In genomic region chr2:24122-24521, GRCh38 we compare ENCODE assay signal across 11 cellular contexts. TPM values are rescaled to one million over a fixed set of nuclear protein-coding genes. Genes with fewer than 3 reads are reported as not detected.
DNase-seq lines count a peak whose midpoint lies in the region; ATAC-seq and TF ChIP-seq lines count a peak whose summit lies in the region.
"Had no signal": no experiment of that assay in that cellular context is flagged by ENCODE, and none has a peak within 500 bp of the region (broad histone marks: within the 10 kb centered on the region; RNA-seq: fewer than 3 reads in every experiment).

No MANE protein-coding gene starts in this region.

- peak overlapping the region; percentile 65 for H3K27ac Mint-ChIP-seq in activated CD8-positive, alpha-beta memory T cell treated with anti-CD3 and anti-CD28 coated beads, Interleukin-2, amount 10 ng/mL, durations not matched to agents 7 days and 5 days
- H3K27ac Mint-ChIP-seq in naive thymus-derived CD8-positive, alpha-beta T cell: peak overlapping the region in 7 of 10 donors; percentile 14 to 79 (median 41)
- H3K27ac Mint-ChIP-seq in progenitor cell of endocrine pancreas: no peak overlapping the region

- H3K4me3 ChIP-seq in lower lobe of right lung: no peak overlapping the region

- H3K27me3 Mint-ChIP-seq in activated CD8-positive, alpha-beta memory T cell treated with anti-CD3 and anti-CD28 coated beads, Interleukin-2, amount 10 ng/mL, durations not matched to agents 7 days and 5 days: peaks cover 2% of the 10 kb centered on the region
- peaks cover 0 to 8% (median 0%) of the 10 kb centered on the region in 5 donors for H3K27me3 Mint-ChIP-seq in naive thymus-derived CD8-positive, alpha-beta T cell
- peaks cover 7% of the 10 kb centered on the region for H3K27me3 Mint-ChIP-seq in progenitor cell of endocrine pancreas

- POLR2A ChIA-PET in naive thymus-derived CD8-positive, alpha-beta T cell (lab: Charles Lee): no interaction called here

- H3K4me3 Mint-ChIP-seq in activated CD8-positive, alpha-beta memory T cell treated with anti-CD3 and anti-CD28 coated beads, Interleukin-2, amount 10 ng/mL, durations not matched to agents 7 days and 5 days: no peak overlapping the region
- H3K4me3 Mint-ChIP-seq in naive thymus-derived CD8-positive, alpha-beta T cell: peak overlapping the region in 6 of 10 donors; percentile 14 to 54 (median 35)
- no peak overlapping the region for H3K4me3 Mint-ChIP-seq in progenitor cell of endocrine pancreas (ENCODE audit: low read depth)

- peaks cover 5% of the 10 kb centered on the region for H3K4me1 ChIP-seq in lower lobe of right lung

- CTCF ChIA-PET in activated CD8-positive, alpha-beta memory T cell treated with anti-CD3 and anti-CD28 coated beads, Interleukin-2, amount 10 ng/mL, durations not matched to agents 7 days and 5 days (lab: Charles Lee): interaction anchor here (1.0 to 3.0 kb wide), 3 partner anchors 9 to 118 kb away, joined by 4 to 10 read pairs (median 4); no protein-coding TSS in a partner anchor

- no peaks in the 10 kb centered on the region for H3K27me3 ChIP-seq in lower lobe of right lung (ENCODE audit: low read depth)

- H3K9me3 ChIP-seq in KOPT-K1 (ENCODE audit: insufficient read depth, low read length, poor library complexity, severe bottlenecking): peaks cover 4% of the 10 kb centered on the region
- H3K9me3 ChIP-seq in lower lobe of right lung: no peaks in the 10 kb centered on the region

- H3K36me3 Mint-ChIP-seq in activated CD8-positive, alpha-beta memory T cell treated with anti-CD3 and anti-CD28 coated beads, Interleukin-2, amount 10 ng/mL, durations not matched to agents 7 days and 5 days: peaks cover 2% of the 10 kb centered on the region
- H3K36me3 Mint-ChIP-seq in naive thymus-derived CD8-positive, alpha-beta T cell: no peaks in the 10 kb centered on the region
- H3K36me3 Mint-ChIP-seq in progenitor cell of endocrine pancreas (ENCODE audit: insufficient read depth): no peaks in the 10 kb centered on the region

- H3K27ac ChIP-seq in KOPT-K1 (ENCODE audit: low read depth, low read length, poor library complexity, severe bottlenecking): peak overlapping the region; percentile 57
- no peak overlapping the region for H3K27ac ChIP-seq in lower lobe of right lung

- intact Hi-C loops in lower lobe of right lung (cut with DNase I): no loop called here

- TF ChIP-seq CTCF in progenitor cell of endocrine pancreas (IDR thresholded peaks at IDR 0.05; ENCODE audit: unreplicated experiment) (no peak), lower lobe of right lung (IDR thresholded peaks at IDR 0.05) (no peak)

- no peaks in the 10 kb centered on the region for H3K9me3 Mint-ChIP-seq in activated CD8-positive, alpha-beta memory T cell treated with anti-CD3 and anti-CD28 coated beads, Interleukin-2, amount 10 ng/mL, durations not matched to agents 7 days and 5 days (ENCODE audit: low read depth)
- H3K9me3 Mint-ChIP-seq in naive thymus-derived CD8-positive, alpha-beta T cell: no peaks in the 10 kb centered on the region
- H3K9me3 Mint-ChIP-seq in progenitor cell of endocrine pancreas (ENCODE audit: low read depth): no peaks in the 10 kb centered on the region

- no peaks in the 10 kb centered on the region for H3K36me3 ChIP-seq in KOPT-K1 (ENCODE audit: insufficient read depth, low read length)
- H3K36me3 ChIP-seq in lower lobe of right lung: no peaks in the 10 kb centered on the region

- peaks cover 32% of the 10 kb centered on the region for H3K4me1 Mint-ChIP-seq in activated CD8-positive, alpha-beta memory T cell treated with anti-CD3 and anti-CD28 coated beads, Interleukin-2, amount 10 ng/mL, durations not matched to agents 7 days and 5 days
- peaks cover 9 to 50% (median 31%) of the 10 kb centered on the region in 4 donors for H3K4me1 Mint-ChIP-seq in naive thymus-derived CD8-positive, alpha-beta T cell
- H3K4me1 Mint-ChIP-seq in progenitor cell of endocrine pancreas (ENCODE audit: low read depth): peaks cover 14% of the 10 kb centered on the region

- ATAC-seq in activated CD8-positive, alpha-beta memory T cell treated with anti-CD3 and anti-CD28 coated beads, Interleukin-2, amount 10 ng/mL, durations not matched to agents 7 days and 5 days: peak; percentile 68
- peak; percentile 91 for ATAC-seq in HG02623 (IDR thresholded peaks at IDR 0.05; ENCODE audit: unreplicated experiment)
- no peak for ATAC-seq in naive thymus-derived CD8-positive, alpha-beta T cell
- no peak for ATAC-seq in lower lobe of right lung

- DNase-seq in activated CD8-positive, alpha-beta memory T cell treated with anti-CD3 and anti-CD28 coated beads, Interleukin-2, amount 10 ng/mL, durations not matched to agents 7 days and 5 days: no peak
- no peak for DNase-seq in activated CD8-positive, alpha-beta memory T cell treated with anti-CD3 and anti-CD28 coated beads, Interleukin-2, amount 50 U/mL, for 48 hours
- no peak for DNase-seq in naive thymus-derived CD8-positive, alpha-beta T cell
- no peak for DNase-seq in progenitor cell of endocrine pancreas (ENCODE audit: low spot score, unreplicated experiment)
- no peak for DNase-seq in 8988T
- no peak for DNase-seq in lower lobe of right lung
- DNase-seq: activated CD8-positive, alpha-beta memory T cell treated with anti-CD3 and anti-CD28 coated beads for 24 hours; head of caudate nucleus; occipital lobe had no signal

RNA-seq across cellular contexts. Expression of gene FAM110C, which starts 22.2 kb away (rescaled TPM):
- total RNA-seq in activated CD8-positive, alpha-beta memory T cell treated with anti-CD3 and anti-CD28 coated beads, Interleukin-2, amount 10 ng/mL, durations not matched to agents 7 days and 5 days: 1 to 10 TPM in 1 of 2 experiments, under 1 TPM in 1; 0.37 to 2.1 TPM
- total RNA-seq in naive thymus-derived CD8-positive, alpha-beta T cell: under 1 TPM; 0.16 to 0.91 TPM
- under 1 TPM in 1 of 3 donors, not detected in 2; 0.13 TPM for polyA plus RNA-seq in naive thymus-derived CD8-positive, alpha-beta T cell
- total RNA-seq in progenitor cell of endocrine pancreas (4.2 and 5.1 TPM in 2 replicates), lower lobe of right lung (3.6 TPM)

Comparison
In these comparisons a context has a peak if more than half of its experiments do, and no peak if none do; other contexts are left out.
1. ATAC-seq: peak in activated CD8-positive, alpha-beta memory T cell treated with anti-CD3 and anti-CD28 coated beads, Interleukin-2, amount 10 ng/mL, durations not matched to agents 7 days and 5 days (single experiment) and HG02623 (single experiment); none in naive thymus-derived CD8-positive, alpha-beta T cell (0 of 2) and lower lobe of right lung (0 of 2).
2. H3K4me3 Mint-ChIP-seq: peak in naive thymus-derived CD8-positive, alpha-beta T cell (6 of 10); none in activated CD8-positive, alpha-beta memory T cell treated with anti-CD3 and anti-CD28 coated beads, Interleukin-2, amount 10 ng/mL, durations not matched to agents 7 days and 5 days (single experiment) and progenitor cell of endocrine pancreas (single experiment).